9 cellular contexts compared by ENCODE assay signal in the genomic region with DNA sequence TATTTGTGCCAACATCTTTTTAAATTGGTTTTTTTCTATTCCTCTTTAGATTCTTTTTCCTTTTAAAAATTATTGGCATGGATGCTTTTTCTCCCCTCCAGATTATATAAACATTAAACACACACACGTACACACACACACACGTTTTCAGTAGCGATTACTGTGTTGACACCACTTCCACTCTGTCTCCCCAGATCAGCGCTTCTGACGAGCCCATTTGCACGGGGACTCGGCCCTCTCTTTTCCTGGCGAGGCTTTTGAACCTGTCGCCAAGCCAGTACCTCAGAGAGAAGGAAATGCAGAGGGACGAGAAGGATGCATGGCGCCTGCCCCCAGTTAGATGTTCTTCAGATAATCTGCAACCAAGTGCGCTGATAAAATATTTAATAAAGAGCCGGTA. TPM values are rescaled to one million over a fixed set of nuclear protein-coding genes. Genes with fewer than 3 reads are reported as not detected.
DNase-seq lines count a peak whose midpoint lies in the region; ATAC-seq, FAIRE-seq and TF ChIP-seq lines count a peak whose summit lies in the region.
"Had no signal": no experiment of that assay in that cellular context is flagged by ENCODE, and none has a peak within 500 bp of the region (broad histone marks: within the 10 kb centered on the region; RNA-seq: fewer than 3 reads in every experiment).

No MANE protein-coding gene starts in this region.

- H3K27me3 ChIP-seq in GM06990 (replicated peaks; ENCODE audit: control insufficient read depth, insufficient read depth, low read length) (peaks cover 3% of the 10 kb centered on the region), pancreas (peaks cover 4 to 47% (median 10%) of the 10 kb centered on the region in 4 donors)

- peaks cover 4 to 30% (median 12%) of the 10 kb centered on the region in 3 donors for H3K4me1 ChIP-seq in pancreas

- intact Hi-C loops in pancreas (cut with DNase I): no loop called here

- WGBS in pancreas, 2 donors: 8% methylated on average over 13 of the region's 13 CpGs

- H3K36me3 ChIP-seq in GM06990 (ENCODE audit: control insufficient read depth, insufficient read depth, low read length) (no peaks in the 10 kb centered on the region), pancreas (no peaks in the 10 kb centered on the region)

- ATAC-seq in GM21786 (IDR thresholded peaks at IDR 0.05; ENCODE audit: unreplicated experiment) (peak; percentile 30), pancreas (peak; percentile 19 to 44 (median 24)), GM18861 (IDR thresholded peaks at IDR 0.05; ENCODE audit: unreplicated experiment) (no peak)

- no peak for DNase-seq in GM06990 (ENCODE audit: extremely low read depth, insufficient read length)
- peak; percentile 80 for DNase-seq in NCI-H748 (lab: John Stamatoyannopoulos, UW; ENCODE audit: unreplicated experiment)
- DNase-seq in dermis blood vessel endothelial cell: peak; percentile 23
- DNase-seq in pancreas: peak in 1 of 6 donors; percentile 38
- no peak for DNase-seq in 8988T
- DNase-seq in stimulated activated CD4-positive, alpha-beta T cell treated with anti-CD3 and anti-CD28 coated beads, Interleukin-4, amount 100 ng/mL, for 4 hours: no peak

- TF ChIP-seq CTCF in GM06990 (IDR thresholded peaks at IDR 0.05; ENCODE audit: insufficient read depth, low read length, poor library complexity, severe bottlenecking) (no peak), pancreas (IDR thresholded peaks at IDR 0.05) (no peak)

- H3K9me3 ChIP-seq in pancreas: no peaks in the 10 kb centered on the region

- FAIRE-seq in pancreas (lab: Jason Lieb, UNC): no peak

- H3K4me3 ChIP-seq in GM06990 (replicated peaks; ENCODE audit: low read depth, low read length): peak overlapping the region; percentile 51
- peak overlapping the region; percentile 23 to 57 (median 33) for H3K4me3 ChIP-seq in pancreas

- no peak overlapping the region for H3K27ac ChIP-seq in pancreas

RNA-seq across cellular contexts. Expression of gene TBR1, which starts 1.1 kb away (rescaled TPM):
- total RNA-seq in dermis blood vessel endothelial cell (not detected in 2 replicates), pancreas (not detected)
- polyA plus RNA-seq in pancreas: under 1 TPM in 1 of 2 donors, not detected in 1; under 0.01 TPM
- total RNA-seq: SK-MEL-5 had no signal

Comparison
In these comparisons a context has a peak if more than half of its experiments do, and no peak if none do; other contexts are left out.
1. DNase-seq: peak in NCI-H748 (single experiment) and dermis blood vessel endothelial cell (single experiment); none in GM06990 (single experiment), 8988T (single experiment) and stimulated activated CD4-positive, alpha-beta T cell treated with anti-CD3 and anti-CD28 coated beads, Interleukin-4, amount 100 ng/mL, for 4 hours (0 of 2).